ENCODE assay signal across 8 cellular contexts in the genomic region with DNA sequence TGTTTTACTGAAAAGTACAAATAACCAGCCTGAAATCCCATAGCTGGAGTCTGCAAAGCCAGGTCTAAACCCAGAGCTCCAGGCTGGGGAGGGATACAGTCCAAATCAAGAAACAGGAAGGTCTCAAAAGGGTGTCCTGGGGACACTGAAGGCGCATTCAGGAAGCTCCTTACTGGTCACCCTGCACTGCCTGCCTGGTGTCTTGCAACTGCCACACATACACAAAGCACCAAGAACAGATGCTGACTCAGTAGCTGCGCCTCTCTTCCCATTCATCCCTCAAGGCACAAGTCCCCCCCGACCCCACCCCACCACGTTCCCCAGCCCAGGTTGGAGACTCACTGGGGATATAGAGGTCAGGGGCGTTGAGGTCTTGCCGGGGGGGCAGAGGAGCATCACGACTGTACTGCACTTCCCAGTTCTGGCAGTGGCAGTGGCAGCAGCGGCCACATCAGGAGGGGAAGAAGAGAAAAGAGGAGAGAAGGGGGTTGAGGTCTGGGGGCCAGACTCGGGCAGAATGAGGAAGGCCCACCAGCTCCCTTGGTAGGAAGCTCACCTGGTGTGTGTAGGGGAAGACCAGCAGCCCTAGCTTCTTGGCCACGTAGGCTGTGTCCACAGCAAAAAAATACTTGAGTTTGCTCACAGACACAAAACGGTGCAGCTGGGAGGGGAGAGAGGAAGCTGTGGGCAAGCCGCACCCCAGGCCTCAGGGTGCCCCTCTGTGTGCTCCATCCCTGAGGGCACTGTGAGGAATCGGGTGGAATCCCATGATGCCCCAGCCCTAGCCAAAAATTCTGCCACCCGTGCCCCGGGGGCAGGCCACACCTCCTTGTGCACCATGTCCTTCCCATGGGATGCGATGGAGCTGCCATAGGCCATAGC.
A peak's percentile ranks its signal among the peaks of the same experiment; 100 is the strongest.
DNase-seq lines count a peak whose midpoint lies in the region; ATAC-seq and TF ChIP-seq lines count a peak whose summit lies in the region.

No MANE protein-coding gene starts in this region.

- peak overlapping the region; percentile 87 to 100 (median 97) for H3K4me2 ChIP-seq in BLaER1 treated with 17β-estradiol and CSF1 and Interleukin-3, amounts not matched to agents 10 nM and 100 nM
- peak overlapping the region; percentile 87 for H3K4me2 ChIP-seq in MM.1S (ENCODE audit: low read depth, low read length)

- H3K36me3 ChIP-seq in BLaER1 treated with 17β-estradiol and CSF1 and Interleukin-3, amounts not matched to agents 10 nM and 100 nM: peaks cover 0 to 30% (median 14%) of the 10 kb centered on the region in 11 experiments; a peak in 14 of 22 replicates
- H3K36me3 ChIP-seq in MM.1S (replicated peaks; ENCODE audit: insufficient read depth, low read length): no peaks in the 10 kb centered on the region

- no peak overlapping the region for H2AFZ ChIP-seq in MM.1S (ENCODE audit: low read length)

- H3K4me1 ChIP-seq in BLaER1 treated with 17β-estradiol and CSF1 and Interleukin-3, amounts not matched to agents 10 nM and 100 nM: peaks cover 38 to 53% (median 44%) of the 10 kb centered on the region in 10 experiments
- peaks cover 19% of the 10 kb centered on the region for H3K4me1 ChIP-seq in MM.1S (ENCODE audit: low read length)

- H4K20me1 ChIP-seq in BLaER1 treated with 17β-estradiol and CSF1 and Interleukin-3, amounts not matched to agents 10 nM and 100 nM: peaks cover 0 to 78% (median 13%) of the 10 kb centered on the region in 11 experiments; a peak in 16 of 22 replicates
- no peaks in the 10 kb centered on the region for H4K20me1 ChIP-seq in MM.1S (ENCODE audit: insufficient read depth, low read length)

- H3K9ac ChIP-seq in BLaER1 treated with 17β-estradiol and CSF1 and Interleukin-3, amounts not matched to agents 10 nM and 100 nM: peak overlapping the region; percentile 83 to 93 (median 89)
- H3K9ac ChIP-seq in MM.1S (ENCODE audit: low read length): no peak overlapping the region

- H3K9me3 ChIP-seq in BLaER1 treated with 17β-estradiol and CSF1 and Interleukin-3, amounts not matched to agents 10 nM and 100 nM (replicated peaks in 1 of 11): peaks cover 0 to 5% (median 0%) of the 10 kb centered on the region in 11 experiments; a peak in 1 of 22 replicates
- H3K9me3 ChIP-seq in MM.1S (replicated peaks; ENCODE audit: insufficient read depth, low read length): no peaks in the 10 kb centered on the region

- peaks cover 7% of the 10 kb centered on the region for H3F3A ChIP-seq in MM.1S (ENCODE audit: insufficient read depth, low read length)

- peak overlapping the region; percentile 66 for H3K27ac Mint-ChIP-seq in nephron progenitor cell

- no peaks in the 10 kb centered on the region for H3K9me2 ChIP-seq in MM.1S (replicated peaks; ENCODE audit: insufficient read depth, low read length)

- H3K4me1 Mint-ChIP-seq in nephron progenitor cell: peaks cover 46% of the 10 kb centered on the region

- DNase-seq in MM.1S (no peak), nephron progenitor cell (no peak), KG1 (lab: John Stamatoyannopoulos, UW) (no peak), NCI-H2227 (lab: John Stamatoyannopoulos, UW; ENCODE audit: unreplicated experiment) (no peak), NCI-H526 treated with DMSO at 0.1 percent for 48 hours (lab: John Stamatoyannopoulos, UW) (no peak)

- H3K79me2 ChIP-seq in MM.1S (ENCODE audit: low read length): peaks cover 13% of the 10 kb centered on the region

- peaks cover 22 to 30% (median 26%) of the 10 kb centered on the region in 11 experiments for H3K27me3 ChIP-seq in BLaER1 treated with 17β-estradiol and CSF1 and Interleukin-3, amounts not matched to agents 10 nM and 100 nM
- H3K27me3 ChIP-seq in MM.1S (replicated peaks; ENCODE audit: insufficient read depth, low read length): peaks cover 18% of the 10 kb centered on the region

- ATAC-seq in HG03159 (IDR thresholded peaks at IDR 0.05; ENCODE audit: unreplicated experiment): no peak

- no peaks in the 10 kb centered on the region for H3K9me3 Mint-ChIP-seq in nephron progenitor cell

- TF ChIP-seq CTCF in MM.1S (IDR thresholded peaks at IDR 0.05; ENCODE audit: low read length) (no peak), nephron progenitor cell (IDR thresholded peaks at IDR 0.05) (no peak)

- H3K4me3 Mint-ChIP-seq in nephron progenitor cell: peak overlapping the region; percentile 94

- peaks cover 32% of the 10 kb centered on the region for H3K27me3 Mint-ChIP-seq in nephron progenitor cell (ENCODE audit: low read depth, poor library complexity)

- H3K36me3 Mint-ChIP-seq in nephron progenitor cell (ENCODE audit: low read depth): no peaks in the 10 kb centered on the region

- H3K27ac ChIP-seq in BLaER1 treated with 17β-estradiol and CSF1 and Interleukin-3, amounts not matched to agents 10 nM and 100 nM: peak overlapping the region in 8 of 11 experiments; percentile 78 to 90 (median 84); a peak in 11 of 22 replicates
- H3K27ac ChIP-seq in MM.1S (ENCODE audit: low read length) (no peak overlapping the region), cingulate gyrus (ENCODE audit: low read depth, low read length) (peak overlapping the region; percentile 100)

- peak overlapping the region; percentile 70 to 92 (median 86) for H3K4me3 ChIP-seq in BLaER1 treated with 17β-estradiol and CSF1 and Interleukin-3, amounts not matched to agents 10 nM and 100 nM
- peak overlapping the region; percentile 77 for H3K4me3 ChIP-seq in MM.1S (ENCODE audit: low read length)
